ENCODE assay signal across 8 cellular contexts in genomic region chr1:40980068-40980452, GRCh38. TPM values are rescaled to one million over a fixed set of nuclear protein-coding genes. Genes with fewer than 3 reads are reported as not detected.
A peak's percentile ranks its signal among the peaks of the same experiment; 100 is the strongest.
DNase-seq lines count a peak whose midpoint lies in the region; ATAC-seq and TF ChIP-seq lines count a peak whose summit lies in the region.

No MANE protein-coding gene starts in this region.

- H3K36me3 Mint-ChIP-seq in natural killer cell = no peaks in the 10 kb centered on the region

- TF ChIP-seq RAD21 in IMR-90 (IDR thresholded peaks at IDR 0.05; ENCODE audit: low read length) = no peak

- in situ Hi-C loops in IMR-90 (cut with MboI; ENCODE audit: low sequenced_read_pairs) = no loop called here

- dilution Hi-C loops in IMR-90 (cut with HindIII; ENCODE audit: low sequenced_read_pairs, unreplicated experiment) = no loop called here

- no peak overlapping the region for H2BK20ac ChIP-seq in IMR-90 (ENCODE audit: low read depth, low read length)

- peak overlapping the region; percentile 48 for H4K91ac ChIP-seq in IMR-90 (ENCODE audit: insufficient read depth, low read depth, low read length)

- peak overlapping the region; percentile 93 for H2AFZ ChIP-seq in IMR-90 (replicated peaks; ENCODE audit: low read length, poor library complexity)

- H3K4me3 ChIP-seq in BJ (ENCODE audit: low read depth, low read length) (peak overlapping the region; percentile 65), IMR-90 (ENCODE audit: insufficient read depth, low read depth, low read length) (peak overlapping the region; percentile 67), ectodermal cell (ENCODE audit: insufficient read depth, low read depth, low read length) (peak overlapping the region; percentile 49)

- H3K9ac ChIP-seq in IMR-90 (ENCODE audit: low read depth, low read length) = peak overlapping the region; percentile 63

- H3K79me1 ChIP-seq in IMR-90 (ENCODE audit: low read depth in 1 of 2, low read length in 2 of 2) = peaks cover 4 to 47% of the 10 kb centered on the region in 2 experiments

- ATAC-seq in GM21423 (IDR thresholded peaks at IDR 0.05; ENCODE audit: unreplicated experiment) = peak; percentile 18
- ATAC-seq in IMR-90 (ENCODE audit: low read depth) = peak; percentile 16
- peak; percentile 29 to 61 (median 44) for ATAC-seq in natural killer cell

- peak overlapping the region; percentile 41 for H2AK5ac ChIP-seq in IMR-90 (ENCODE audit: low read depth, low read length)

- TF ChIP-seq POLR2A in IMR-90 (IDR thresholded peaks at IDR 0.05; ENCODE audit: low read depth, low read length) = no peak

- peak overlapping the region; percentile 70 for H3K27ac ChIP-seq in IMR-90 (ENCODE audit: insufficient read depth, low read length)
- peak overlapping the region; percentile 95 for H3K27ac ChIP-seq in ectodermal cell (ENCODE audit: insufficient read depth, low read depth, low read length, poor library complexity, severe bottlenecking)

- H3K56ac ChIP-seq in IMR-90 (ENCODE audit: extremely low read depth, insufficient read depth, low read length) = 0 out of 2 replicates have a peak overlapping the region, but pooled peaks have one; percentile 25

- H3K4me2 ChIP-seq in IMR-90 (ENCODE audit: low read depth, low read length) = peak overlapping the region; percentile 90

- peak overlapping the region; percentile 98 for H2AK9ac ChIP-seq in IMR-90 (replicated peaks; ENCODE audit: low read depth, low read length, poor library complexity)

- no peaks in the 10 kb centered on the region for H3K36me3 ChIP-seq in BJ (ENCODE audit: control insufficient read depth, insufficient read depth, low read length)
- H3K36me3 ChIP-seq in IMR-90 (ENCODE audit: control insufficient read depth, insufficient read depth, low read length) = no peaks in the 10 kb centered on the region; the same call in 1 of the 2 replicates
- H3K36me3 ChIP-seq in ectodermal cell (ENCODE audit: control insufficient read depth, insufficient read depth, low read length) = peaks cover 18% of the 10 kb centered on the region

- H3K18ac ChIP-seq in IMR-90 (ENCODE audit: low read depth, low read length) = no peak overlapping the region

- no peaks in the 10 kb centered on the region for H3K9me3 ChIP-seq in IMR-90 (ENCODE audit: control insufficient read depth, insufficient read depth, low read length)
- H3K9me3 ChIP-seq in ectodermal cell (ENCODE audit: control insufficient read depth, low read length) = no peaks in the 10 kb centered on the region

- H3K4me3 Mint-ChIP-seq in natural killer cell = peak overlapping the region; percentile 96

- peaks cover 28% of the 10 kb centered on the region for H4K20me1 ChIP-seq in IMR-90 (ENCODE audit: insufficient read depth, low read length)

- WGBS in IMR-90 (ENCODE audit: extremely low coverage in 2 of 2, insufficient read length in 1 of 2), 2 experiments = 0% methylated on average over 13 of the region's 50 CpGs; no CpG with 5 or more reads in 1 of the 2 experiments
- WGBS in ectodermal cell, 2 experiments = 0% methylated on average over 50 of the region's 50 CpGs

- CTCF ChIA-PET in BJ (lab: Yijun Ruan, JAX) (interaction anchor here (0.8 to 2.5 kb wide), 5 partner anchors 10 to 131 kb away, joined by 3 to 11 read pairs (median 5); no protein-coding TSS in a partner anchor), IMR-90 (lab: Yijun Ruan, JAX) (interaction anchor here (0.7 to 1.6 kb wide), 2 partner anchors 23 kb away, joined by 3 to 5 read pairs; no protein-coding TSS in a partner anchor)

- POLR2A ChIA-PET in BJ (lab: Charles Lee) (interaction anchor here (0.6 to 0.7 kb wide), 5 partner anchors 118 to 1440 kb away, joined by 3 to 6 read pairs (median 4); partner anchors contain the start of gene CITED4), IMR-90 (lab: Charles Lee; ENCODE audit: unreplicated experiment) (interaction anchor here (0.6 kb wide), 1 partner anchor 213 kb away, joined by 6 read pairs; no protein-coding TSS in a partner anchor)

- intact Hi-C loops in IMR-90 (cut with micrococcal nuclease) = no loop called here
- intact Hi-C loops in natural killer cell (cut with micrococcal nuclease) = loop anchor here (1.0 kb wide), 1 partner anchor 23 kb away; no protein-coding TSS in a partner anchor

- peak overlapping the region; percentile 42 for H3K4ac ChIP-seq in IMR-90 (ENCODE audit: low read depth, low read length)

- no peak for DNase-seq in BJ (ENCODE audit: low read depth)
- no peak for DNase-seq in IMR-90
- no peak for DNase-seq in natural killer cell
- no peak for DNase-seq in NCI-H510A treated with DMSO at 0.1 percent for 48 hours (lab: John Stamatoyannopoulos, UW)
- DNase-seq in SW480 (ENCODE audit: low spot score) = no peak
- no peak for DNase-seq in stimulated activated CD4-positive, alpha-beta T cell treated with anti-CD3 and anti-CD28 coated beads, Interleukin-1b, Interleukin-23, amount 100 ng/mL, for 48 hours

- TF ChIP-seq CTCF in BJ (IDR thresholded peaks at IDR 0.05; ENCODE audit: insufficient read depth, low read depth, low read length) = no peak
- no peak for TF ChIP-seq CTCF in IMR-90 (conservative IDR thresholded peaks at IDR 0.05; ENCODE audit: low read depth, low read length)
- TF ChIP-seq CTCF in natural killer cell (IDR thresholded peaks at IDR 0.05) = no peak

- H3K9me3 Mint-ChIP-seq in natural killer cell = no peaks in the 10 kb centered on the region

- no peak overlapping the region for H2BK120ac ChIP-seq in IMR-90 (ENCODE audit: low read depth, low read length)

- peaks cover 18% of the 10 kb centered on the region for H3K4me1 ChIP-seq in IMR-90 (ENCODE audit: control insufficient read depth, insufficient read depth, low read length)
- H3K4me1 ChIP-seq in ectodermal cell (ENCODE audit: control insufficient read depth, insufficient read depth, low read length) = peaks cover 17% of the 10 kb centered on the region

- peak overlapping the region; percentile 89 to 92 for H3K27ac Mint-ChIP-seq in natural killer cell

- H2BK15ac ChIP-seq in IMR-90 (ENCODE audit: low read depth, low read length) = no peak overlapping the region

- no TSS peak for BruUV-seq in IMR-90 (replicated peaks; lab: Mats Ljungman, UMichigan)

- peak overlapping the region; percentile 17 to 79; a peak in 2 of 4 replicates for H4K8ac ChIP-seq in IMR-90 (ENCODE audit: low read depth in 2 of 2, low read length in 2 of 2)

- no peaks in the 10 kb centered on the region for H3K27me3 Mint-ChIP-seq in natural killer cell (ENCODE audit: low read depth in 2 of 2)

- peaks cover 20% of the 10 kb centered on the region for H3K9me1 ChIP-seq in IMR-90 (ENCODE audit: insufficient read depth, low read length)

- H3K23ac ChIP-seq in IMR-90 (ENCODE audit: low read depth, low read length) = peak overlapping the region; percentile 55; the same call in 1 of the 2 replicates

- H3K27me3 ChIP-seq in BJ (ENCODE audit: control insufficient read depth, insufficient read depth, low read length) (no peaks in the 10 kb centered on the region), IMR-90 (ENCODE audit: control insufficient read depth, insufficient read depth, low read length) (no peaks in the 10 kb centered on the region), ectodermal cell (ENCODE audit: control insufficient read depth, insufficient read depth, low read length, poor library complexity, severe bottlenecking) (no peaks in the 10 kb centered on the region)

- peak overlapping the region; percentile 69 for H2BK5ac ChIP-seq in IMR-90 (ENCODE audit: low read depth, low read length, poor library complexity, severe bottlenecking)

- peaks cover 13 to 25% of the 10 kb centered on the region in 2 donors for H3K4me1 Mint-ChIP-seq in natural killer cell

- peak overlapping the region; percentile 80 for H3K14ac ChIP-seq in IMR-90 (replicated peaks; ENCODE audit: low read depth, low read length)

- H4K5ac ChIP-seq in IMR-90 (ENCODE audit: low read depth, low read length) = no peak overlapping the region

TF ChIP-seq in IMR-90, 13 proteins besides CTCF, POLR2A, EP300 and RAD21 (continues in another document):
- TF ChIP-seq CHD1 (IDR thresholded peaks at IDR 0.05; ENCODE audit: low read depth, low read length) (no peak), MAZ (IDR thresholded peaks at IDR 0.05; ENCODE audit: borderline replicate concordance, low read depth, low read length) (no peak), SMC3 (IDR thresholded peaks at IDR 0.05; ENCODE audit: low read depth, low read length) (no peak), BHLHE40 (IDR thresholded peaks at IDR 0.05; ENCODE audit: low read depth, low read length) (no peak), MXI1 (IDR thresholded peaks at IDR 0.05; ENCODE audit: borderline replicate concordance, low read depth, low read length) (no peak), FOS (IDR thresholded peaks at IDR 0.05; ENCODE audit: low read depth, low read length) (no peak)
- TF ChIP-seq, protein P1, sequence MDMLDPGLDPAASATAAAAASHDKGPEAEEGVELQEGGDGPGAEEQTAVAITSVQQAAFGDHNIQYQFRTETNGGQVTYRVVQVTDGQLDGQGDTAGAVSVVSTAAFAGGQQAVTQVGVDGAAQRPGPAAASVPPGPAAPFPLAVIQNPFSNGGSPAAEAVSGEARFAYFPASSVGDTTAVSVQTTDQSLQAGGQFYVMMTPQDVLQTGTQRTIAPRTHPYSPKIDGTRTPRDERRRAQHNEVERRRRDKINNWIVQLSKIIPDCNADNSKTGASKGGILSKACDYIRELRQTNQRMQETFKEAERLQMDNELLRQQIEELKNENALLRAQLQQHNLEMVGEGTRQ (IDR thresholded peaks at IDR 0.05; ENCODE audit: low read depth, low read length) = no peak

RNA-seq across cellular contexts. Expression of gene CTPS1, which starts 0.6 kb away (rescaled TPM):
- polyA plus RNA-seq in BJ (2011; rRNA removed) (45.1 and 53.0 TPM in 2 replicates), IMR-90 (2012; rRNA removed) (40.4 and 43.2 TPM in 2 replicates)
- polyA minus RNA-seq in BJ (2011; rRNA and poly(A)+ RNA removed) = 62.3 and 68.9 TPM in 2 replicates
- total RNA-seq in IMR-90 (2012; rRNA removed) (41.0 and 45.5 TPM in 2 replicates), natural killer cell (100 to 1,000 TPM in 1 of 3 donors, 10 to 100 TPM in 2; 90.5 to 128 (median 99.0) TPM)
- polyA plus RNA-seq in IMR-90 (2012; cell fraction: cytosol; rRNA removed) = 11.2 and 42.3 TPM in 2 replicates
- polyA plus RNA-seq in IMR-90 (2012; cell fraction: nucleus; rRNA removed; ENCODE audit: low replicate concordance) = 23.0 and 58.3 TPM in 2 replicates
- polyA plus RNA-seq in ectodermal cell (2013, experiment 1 of 4) = 109 TPM
- 109 TPM for polyA plus RNA-seq in ectodermal cell (2013, experiment 2 of 4)
- polyA plus RNA-seq in ectodermal cell (2013, experiment 3 of 4) = 74.1 TPM
- polyA plus RNA-seq in ectodermal cell (2013, experiment 4 of 4) = 75.5 TPM

RNA-seq across cellular contexts. Expression of gene SLFNL1, which starts 41.5 kb away (rescaled TPM):
- 0.06 and 0.10 TPM in 2 replicates for polyA plus RNA-seq in BJ (2011; rRNA removed)
- polyA minus RNA-seq in BJ (2011; rRNA and poly(A)+ RNA removed) = 0.21 and 0.47 TPM in 2 replicates
- total RNA-seq in IMR-90 (2012; rRNA removed) = under 0.01 TPM in 2 replicates
- polyA plus RNA-seq in IMR-90 (2012; rRNA removed) = 0.07 and 0.09 TPM in 2 replicates
- 0.02 TPM in 1 of 2 replicates, not detected in the other for polyA plus RNA-seq in IMR-90 (2012; cell fraction: cytosol; rRNA removed)
- polyA plus RNA-seq in IMR-90 (2012; cell fraction: nucleus; rRNA removed; ENCODE audit: low replicate concordance) = 0.30 and 0.76 TPM in 2 replicates
- 0.09 TPM for polyA plus RNA-seq in ectodermal cell (2013, experiment 1 of 4)
- 0.04 TPM for polyA plus RNA-seq in ectodermal cell (2013, experiment 2 of 4)
- 0.05 TPM for polyA plus RNA-seq in ectodermal cell (2013, experiment 3 of 4)
- polyA plus RNA-seq in ectodermal cell (2013, experiment 4 of 4) = not detected
- total RNA-seq in natural killer cell = under 1 TPM; 0.09 to 0.18 (median 0.09) TPM
